3 cellular contexts compared by ENCODE assay signal in the genomic region with DNA sequence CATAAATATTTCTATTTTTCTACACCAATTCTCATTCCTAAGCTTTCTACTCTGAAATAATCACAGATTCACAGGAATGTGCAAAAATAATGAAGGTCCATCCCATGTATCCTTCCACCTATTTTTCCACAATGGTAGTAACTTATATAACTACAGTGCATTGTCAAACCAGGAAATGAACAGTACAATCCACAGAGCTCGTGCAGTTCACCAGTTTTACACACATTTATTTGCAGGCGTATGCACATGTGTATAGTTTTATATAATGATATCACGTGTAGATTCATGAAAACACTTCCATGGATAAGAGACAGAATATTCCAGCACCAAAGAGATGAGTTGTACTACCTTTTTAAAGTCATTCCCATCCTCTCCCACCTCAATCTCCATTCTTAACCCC.
"Had no signal": no experiment of that assay in that cellular context is flagged by ENCODE, and none has a peak within 500 bp of the region (broad histone marks: within the 10 kb centered on the region; RNA-seq: fewer than 3 reads in every experiment).

No MANE protein-coding gene starts in this region.

- ATAC-seq: GM12878 had no signal

- DNase-seq: GDM1, GF-D8 had no signal

- H3K4me3 ChIP-seq: GM12878 had no signal
